ENCODE assay signal across 10 cellular contexts in genomic region chr15:85624241-85624855, GRCh38.
A peak's percentile ranks its signal among the peaks of the same experiment; 100 is the strongest.
DNase-seq lines count a peak whose midpoint lies in the region; ATAC-seq, FAIRE-seq and TF ChIP-seq lines count a peak whose summit lies in the region.
"Had no signal": no experiment of that assay in that cellular context is flagged by ENCODE, and none has a peak within 500 bp of the region (broad histone marks: within the 10 kb centered on the region; RNA-seq: fewer than 3 reads in every experiment).

No MANE protein-coding gene starts in this region.

- H3K4me3 ChIP-seq in skin epidermis (no peak overlapping the region), brain microvascular endothelial cell (ENCODE audit: low read depth, low read length) (no peak overlapping the region)

- no peak for ATAC-seq in HG03457 (IDR thresholded peaks at IDR 0.05; ENCODE audit: unreplicated experiment)
- ATAC-seq: left colon had no signal

- TF ChIP-seq POLR2A in GM12892 (IDR thresholded peaks at IDR 0.05; ENCODE audit: low read depth, low read length), result no peak

- in situ Hi-C loops in brain microvascular endothelial cell (cut with HindIII; ENCODE audit: low pct_ligation_motif_present, low sequenced_read_pairs), result no loop called here

- DNase-seq in GM18507 (ENCODE audit: extremely low spot score, insufficient read length, low read depth), result no peak
- no peak for DNase-seq in T-helper 2 cell treated with Interferon-gamma antibody and Interleukin-4, amounts not matched to agents 5 μg/mL and 100 μg/mL, for 36 hours (ENCODE audit: low spot score)
- no peak for DNase-seq in glutamatergic neuron
- DNase-seq in GM12892 (ENCODE audit: insufficient read length), result no peak
- no peak for DNase-seq in brain microvascular endothelial cell
- no peak for DNase-seq in amniotic stem cell (lab: John Stamatoyannopoulos, UW)
- DNase-seq: left colon; stimulated activated CD8-positive, alpha-beta memory T cell treated with anti-CD3 and anti-CD28 coated beads, Interleukin-4, amount 100 ng/mL, for 48 hours had no signal

- H3K4me1 Mint-ChIP-seq in T-helper 2 cell treated with Interferon-gamma antibody and Interleukin-4, amounts not matched to agents 5 μg/mL and 100 μg/mL, for 36 hours (ENCODE audit: low read depth), result peaks cover 59% of the 10 kb centered on the region
- H3K4me1 Mint-ChIP-seq in glutamatergic neuron (ENCODE audit: low read depth, unreplicated experiment), result peaks cover 25% of the 10 kb centered on the region

- FAIRE-seq in GM18507 (lab: Jason Lieb, UNC), result peak; percentile 56
- FAIRE-seq in GM12892 (lab: Jason Lieb, UNC), result no peak

- TF ChIP-seq CTCF in glutamatergic neuron (IDR thresholded peaks at IDR 0.05; ENCODE audit: partially characterized antibody, unreplicated experiment), result no peak
- no peak for TF ChIP-seq CTCF in brain microvascular endothelial cell (IDR thresholded peaks at IDR 0.05; ENCODE audit: low read depth, low read length, missing control alignments)

- H3K4me3 Mint-ChIP-seq in T-helper 2 cell treated with Interferon-gamma antibody and Interleukin-4, amounts not matched to agents 5 μg/mL and 100 μg/mL, for 36 hours, result peak overlapping the region; percentile 75
- no peak overlapping the region for H3K4me3 Mint-ChIP-seq in glutamatergic neuron (ENCODE audit: unreplicated experiment)

- H3K9me3 Mint-ChIP-seq in T-helper 2 cell treated with Interferon-gamma antibody and Interleukin-4, amounts not matched to agents 5 μg/mL and 100 μg/mL, for 36 hours, result no peaks in the 10 kb centered on the region
- no peaks in the 10 kb centered on the region for H3K9me3 Mint-ChIP-seq in glutamatergic neuron (ENCODE audit: unreplicated experiment)

- H3K27me3 ChIP-seq in brain microvascular endothelial cell (replicated peaks), result no peaks in the 10 kb centered on the region

- no peaks in the 10 kb centered on the region for H3K27me3 Mint-ChIP-seq in T-helper 2 cell treated with Interferon-gamma antibody and Interleukin-4, amounts not matched to agents 5 μg/mL and 100 μg/mL, for 36 hours (ENCODE audit: low read depth)
- H3K27me3 Mint-ChIP-seq in glutamatergic neuron (ENCODE audit: unreplicated experiment), result no peaks in the 10 kb centered on the region

- H3K27ac Mint-ChIP-seq in T-helper 2 cell treated with Interferon-gamma antibody and Interleukin-4, amounts not matched to agents 5 μg/mL and 100 μg/mL, for 36 hours, result peak overlapping the region; percentile 87
- peak overlapping the region; percentile 41 for H3K27ac Mint-ChIP-seq in glutamatergic neuron (ENCODE audit: unreplicated experiment)

- peak overlapping the region in 19 of 21 experiments; percentile 31 to 92 (median 68) for H3K27ac ChIP-seq in skin epidermis
- no peak overlapping the region for H3K27ac ChIP-seq in brain microvascular endothelial cell

- peaks cover 28% of the 10 kb centered on the region for H3K36me3 Mint-ChIP-seq in T-helper 2 cell treated with Interferon-gamma antibody and Interleukin-4, amounts not matched to agents 5 μg/mL and 100 μg/mL, for 36 hours (ENCODE audit: low read depth)
- no peaks in the 10 kb centered on the region for H3K36me3 Mint-ChIP-seq in glutamatergic neuron (ENCODE audit: unreplicated experiment)

- peaks cover 3% of the 10 kb centered on the region for H3K36me3 ChIP-seq in brain microvascular endothelial cell (replicated peaks)
